In the genomic region with DNA sequence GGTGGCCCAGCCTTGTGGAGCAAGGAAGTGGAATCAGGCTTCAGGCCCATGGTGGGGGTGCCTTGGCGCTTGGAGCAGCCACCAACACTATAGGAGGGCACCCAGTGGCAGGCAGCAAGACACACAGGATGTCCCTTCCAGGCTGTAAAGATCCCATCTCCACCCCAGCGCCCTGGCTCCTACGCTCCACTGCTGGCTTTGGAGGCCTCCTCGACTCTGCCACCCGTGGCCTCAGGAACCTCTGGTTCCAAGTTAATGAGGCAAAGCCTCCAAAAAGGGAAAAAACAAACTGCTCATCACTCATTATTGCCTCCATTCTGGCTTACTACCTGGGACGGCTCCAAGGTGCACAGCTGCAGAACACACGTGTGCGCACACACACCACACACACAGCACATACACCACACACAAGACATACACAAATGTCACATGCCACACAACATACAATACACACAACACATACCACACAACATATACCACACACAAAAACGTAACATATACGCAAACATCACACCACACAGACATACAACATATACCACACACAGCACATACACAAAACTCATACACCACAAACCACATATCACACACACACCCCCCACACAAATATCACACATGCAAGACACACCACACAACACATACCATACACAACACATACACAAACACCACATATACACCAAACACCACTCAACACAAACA, we compare ENCODE assay signal across 1 cellular context.
TF ChIP-seq lines count a peak whose summit lies in the region.

No MANE protein-coding gene starts in this region.

TF ChIP-seq in GM23338, 12 proteins besides CTCF, POLR2A, EP300 and RAD21 (continued from another document):
- TF ChIP-seq, protein P1, sequence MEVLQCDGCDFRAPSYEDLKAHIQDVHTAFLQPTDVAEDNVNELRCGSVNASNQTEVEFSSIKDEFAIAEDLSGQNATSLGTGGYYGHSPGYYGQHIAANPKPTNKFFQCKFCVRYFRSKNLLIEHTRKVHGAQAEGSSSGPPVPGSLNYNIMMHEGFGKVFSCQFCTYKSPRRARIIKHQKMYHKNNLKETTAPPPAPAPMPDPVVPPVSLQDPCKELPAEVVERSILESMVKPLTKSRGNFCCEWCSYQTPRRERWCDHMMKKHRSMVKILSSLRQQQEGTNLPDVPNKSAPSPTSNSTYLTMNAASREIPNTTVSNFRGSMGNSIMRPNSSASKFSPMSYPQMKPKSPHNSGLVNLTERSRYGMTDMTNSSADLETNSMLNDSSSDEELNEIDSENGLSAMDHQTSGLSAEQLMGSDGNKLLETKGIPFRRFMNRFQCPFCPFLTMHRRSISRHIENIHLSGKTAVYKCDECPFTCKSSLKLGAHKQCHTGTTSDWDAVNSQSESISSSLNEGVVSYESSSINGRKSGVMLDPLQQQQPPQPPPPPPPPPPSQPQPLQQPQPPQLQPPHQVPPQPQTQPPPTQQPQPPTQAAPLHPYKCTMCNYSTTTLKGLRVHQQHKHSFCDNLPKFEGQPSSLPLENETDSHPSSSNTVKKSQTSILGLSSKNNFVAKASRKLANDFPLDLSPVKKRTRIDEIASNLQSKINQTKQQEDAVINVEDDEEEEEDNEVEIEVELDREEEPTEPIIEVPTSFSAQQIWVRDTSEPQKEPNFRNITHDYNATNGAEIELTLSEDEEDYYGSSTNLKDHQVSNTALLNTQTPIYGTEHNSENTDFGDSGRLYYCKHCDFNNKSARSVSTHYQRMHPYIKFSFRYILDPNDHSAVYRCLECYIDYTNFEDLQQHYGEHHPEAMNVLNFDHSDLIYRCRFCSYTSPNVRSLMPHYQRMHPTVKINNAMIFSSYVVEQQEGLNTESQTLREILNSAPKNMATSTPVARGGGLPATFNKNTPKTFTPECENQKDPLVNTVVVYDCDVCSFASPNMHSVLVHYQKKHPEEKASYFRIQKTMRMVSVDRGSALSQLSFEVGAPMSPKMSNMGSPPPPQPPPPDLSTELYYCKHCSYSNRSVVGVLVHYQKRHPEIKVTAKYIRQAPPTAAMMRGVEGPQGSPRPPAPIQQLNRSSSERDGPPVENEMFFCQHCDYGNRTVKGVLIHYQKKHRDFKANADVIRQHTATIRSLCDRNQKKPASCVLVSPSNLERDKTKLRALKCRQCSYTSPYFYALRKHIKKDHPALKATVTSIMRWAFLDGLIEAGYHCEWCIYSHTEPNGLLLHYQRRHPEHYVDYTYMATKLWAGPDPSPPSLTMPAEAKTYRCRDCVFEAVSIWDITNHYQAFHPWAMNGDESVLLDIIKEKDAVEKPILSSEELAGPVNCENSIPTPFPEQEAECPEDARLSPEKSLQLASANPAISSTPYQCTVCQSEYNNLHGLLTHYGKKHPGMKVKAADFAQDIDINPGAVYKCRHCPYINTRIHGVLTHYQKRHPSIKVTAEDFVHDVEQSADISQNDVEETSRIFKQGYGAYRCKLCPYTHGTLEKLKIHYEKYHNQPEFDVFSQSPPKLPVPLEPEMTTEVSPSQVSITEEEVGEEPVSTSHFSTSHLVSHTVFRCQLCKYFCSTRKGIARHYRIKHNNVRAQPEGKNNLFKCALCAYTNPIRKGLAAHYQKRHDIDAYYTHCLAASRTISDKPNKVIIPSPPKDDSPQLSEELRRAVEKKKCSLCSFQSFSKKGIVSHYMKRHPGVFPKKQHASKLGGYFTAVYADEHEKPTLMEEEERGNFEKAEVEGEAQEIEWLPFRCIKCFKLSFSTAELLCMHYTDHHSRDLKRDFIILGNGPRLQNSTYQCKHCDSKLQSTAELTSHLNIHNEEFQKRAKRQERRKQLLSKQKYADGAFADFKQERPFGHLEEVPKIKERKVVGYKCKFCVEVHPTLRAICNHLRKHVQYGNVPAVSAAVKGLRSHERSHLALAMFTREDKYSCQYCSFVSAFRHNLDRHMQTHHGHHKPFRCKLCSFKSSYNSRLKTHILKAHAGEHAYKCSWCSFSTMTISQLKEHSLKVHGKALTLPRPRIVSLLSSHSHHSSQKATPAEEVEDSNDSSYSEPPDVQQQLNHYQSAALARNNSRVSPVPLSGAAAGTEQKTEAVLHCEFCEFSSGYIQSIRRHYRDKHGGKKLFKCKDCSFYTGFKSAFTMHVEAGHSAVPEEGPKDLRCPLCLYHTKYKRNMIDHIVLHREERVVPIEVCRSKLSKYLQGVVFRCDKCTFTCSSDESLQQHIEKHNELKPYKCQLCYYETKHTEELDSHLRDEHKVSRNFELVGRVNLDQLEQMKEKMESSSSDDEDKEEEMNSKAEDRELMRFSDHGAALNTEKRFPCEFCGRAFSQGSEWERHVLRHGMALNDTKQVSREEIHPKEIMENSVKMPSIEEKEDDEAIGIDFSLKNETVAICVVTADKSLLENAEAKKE (CRISPR knock-in tag; IDR thresholded peaks at IDR 0.05) = no peak
- TF ChIP-seq CREB1 (CRISPR knock-in tag; IDR thresholded peaks at IDR 0.05; ENCODE audit: low read depth) (no peak), STAT1 (IDR thresholded peaks at IDR 0.05; ENCODE audit: unreplicated experiment) (no peak), EZH2phosphoT487 (IDR thresholded peaks at IDR 0.05; ENCODE audit: unreplicated experiment) (no peak), EZH2 (IDR thresholded peaks at IDR 0.05; ENCODE audit: low read depth, unreplicated experiment) (no peak), NANOG (IDR thresholded peaks at IDR 0.05; ENCODE audit: borderline replicate concordance) (no peak), ZNF114 (CRISPR knock-in tag; IDR thresholded peaks at IDR 0.05) (no peak)
- TF ChIP-seq, protein P2, sequence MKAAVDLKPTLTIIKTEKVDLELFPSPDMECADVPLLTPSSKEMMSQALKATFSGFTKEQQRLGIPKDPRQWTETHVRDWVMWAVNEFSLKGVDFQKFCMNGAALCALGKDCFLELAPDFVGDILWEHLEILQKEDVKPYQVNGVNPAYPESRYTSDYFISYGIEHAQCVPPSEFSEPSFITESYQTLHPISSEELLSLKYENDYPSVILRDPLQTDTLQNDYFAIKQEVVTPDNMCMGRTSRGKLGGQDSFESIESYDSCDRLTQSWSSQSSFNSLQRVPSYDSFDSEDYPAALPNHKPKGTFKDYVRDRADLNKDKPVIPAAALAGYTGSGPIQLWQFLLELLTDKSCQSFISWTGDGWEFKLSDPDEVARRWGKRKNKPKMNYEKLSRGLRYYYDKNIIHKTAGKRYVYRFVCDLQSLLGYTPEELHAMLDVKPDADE (IDR thresholded peaks at IDR 0.05) = no peak
